ENCODE assay signal across 9 cellular contexts in genomic region chr18:58865009-58865345, GRCh38. TPM values are rescaled to one million over a fixed set of nuclear protein-coding genes. Genes with fewer than 3 reads are reported as not detected.
DNase-seq lines count a peak whose midpoint lies in the region; TF ChIP-seq lines count a peak whose summit lies in the region.
"Had no signal": no experiment of that assay in that cellular context is flagged by ENCODE, and none has a peak within 500 bp of the region (broad histone marks: within the 10 kb centered on the region; RNA-seq: fewer than 3 reads in every experiment).

No MANE protein-coding gene starts in this region.

- H3K9me3 ChIP-seq in CD8-positive, alpha-beta memory T cell (ENCODE audit: low read length) = no peaks in the 10 kb centered on the region
- no peaks in the 10 kb centered on the region for H3K9me3 ChIP-seq in SJSA1 (replicated peaks)
- no peaks in the 10 kb centered on the region for H3K9me3 ChIP-seq in prostate gland

- peaks cover 3 to 6% (median 5%) of the 10 kb centered on the region in 3 donors for H3K36me3 Mint-ChIP-seq in CD8-positive, alpha-beta memory T cell

- peaks cover 0 to 5% (median 4%) of the 10 kb centered on the region in 5 donors for H3K9me3 Mint-ChIP-seq in CD8-positive, alpha-beta memory T cell

- 7% methylated on average over 1 of the region's 1 CpG for WGBS in prostate gland

- H3K4me1 ChIP-seq in CD8-positive, alpha-beta memory T cell (ENCODE audit: insufficient read depth, low read length) = no peaks in the 10 kb centered on the region
- H3K4me1 ChIP-seq in SJSA1 (replicated peaks) = peaks cover 80% of the 10 kb centered on the region
- H3K4me1 ChIP-seq in prostate gland (replicated peaks) = peaks cover 12% of the 10 kb centered on the region

- peaks cover 26 to 74% of the 10 kb centered on the region in 2 donors for H3K27me3 Mint-ChIP-seq in CD8-positive, alpha-beta memory T cell

- peaks cover 4% of the 10 kb centered on the region for H3K27me3 ChIP-seq in CD8-positive, alpha-beta memory T cell (ENCODE audit: insufficient read depth, low read length, poor library complexity, severe bottlenecking)
- no peaks in the 10 kb centered on the region for H3K27me3 ChIP-seq in SJSA1 (replicated peaks)
- no peaks in the 10 kb centered on the region for H3K27me3 ChIP-seq in prostate gland (replicated peaks; ENCODE audit: insufficient read depth)

- POLR2A ChIA-PET in CD8-positive, alpha-beta memory T cell (lab: Charles Lee) = no interaction called here

- no peak for TF ChIP-seq CTCF in foreskin fibroblast (IDR thresholded peaks at IDR 0.05; ENCODE audit: low read depth, low read length)
- no peak for TF ChIP-seq CTCF in prostate gland (IDR thresholded peaks at IDR 0.05)

- H3K4me3 ChIP-seq in CD8-positive, alpha-beta memory T cell (ENCODE audit: low read length) = no peak overlapping the region
- H3K4me3 ChIP-seq in SJSA1 = peak overlapping the region; percentile 52
- peak overlapping the region; percentile 35 to 55 for H3K4me3 ChIP-seq in foreskin fibroblast (ENCODE audit: low read depth in 1 of 2, low read length in 2 of 2)
- peak overlapping the region; percentile 31 to 55 for H3K4me3 ChIP-seq in prostate gland

- no peak for TF ChIP-seq POLR2A in prostate gland (IDR thresholded peaks at IDR 0.05)

- CTCF ChIA-PET in CD8-positive, alpha-beta memory T cell (lab: Charles Lee) = no interaction called here

- H3K36me3 ChIP-seq in CD8-positive, alpha-beta memory T cell (ENCODE audit: insufficient read depth, low read length) = no peaks in the 10 kb centered on the region
- H3K36me3 ChIP-seq in SJSA1 (peaks cover 47% of the 10 kb centered on the region), prostate gland (no peaks in the 10 kb centered on the region)

- peak overlapping the region; percentile 29 for H3K27ac ChIP-seq in CD8-positive, alpha-beta memory T cell (ENCODE audit: low read depth, low read length)
- H3K27ac ChIP-seq in SJSA1 (peak overlapping the region; percentile 96), prostate gland (peak overlapping the region; percentile 98 to 100)

- peak overlapping the region in 7 of 8 donors; percentile 29 to 86 (median 62) for H3K27ac Mint-ChIP-seq in CD8-positive, alpha-beta memory T cell

- DNase-seq in CD8-positive, alpha-beta memory T cell = no peak
- DNase-seq in SJSA1 (ENCODE audit: low read depth in 1 of 2, low spot score in 2 of 2) (no peak), foreskin fibroblast (no peak), prostate gland (ENCODE audit: low spot score) (no peak), NCI-H2107 treated with DMSO at 0.1 percent for 48 hours (lab: John Stamatoyannopoulos, UW; ENCODE audit: unreplicated experiment) (no peak), GM03348 (ENCODE audit: low spot score) (no peak), posterior vena cava (ENCODE audit: low spot score) (no peak), T-helper 9 cell (no peak)
- DNase-seq: activated CD4-positive, alpha-beta T cell treated with anti-CD3 and anti-CD28 coated beads for 4 hours had no signal

- peaks cover 14 to 31% (median 16%) of the 10 kb centered on the region in 3 donors for H3K4me1 Mint-ChIP-seq in CD8-positive, alpha-beta memory T cell

- intact Hi-C loops in prostate gland (cut with DNase I) (loop anchor here (2.0 to 5.0 kb wide), 2 partner anchors 112 to 190 kb away; no protein-coding TSS in a partner anchor), posterior vena cava (cut with DNase I) (no loop called here)

- peak overlapping the region in 6 of 7 donors; percentile 53 to 76 (median 70) for H3K4me3 Mint-ChIP-seq in CD8-positive, alpha-beta memory T cell

RNA-seq across cellular contexts. Expression of gene ZNF532, which starts 0.3 kb away (rescaled TPM):
- total RNA-seq in CD8-positive, alpha-beta memory T cell = 1 to 10 TPM; 6.1 to 6.3 TPM
- 0.70 TPM for polyA plus RNA-seq in CD8-positive, alpha-beta memory T cell
- 31.1 and 52.6 TPM in 2 replicates for total RNA-seq in SJSA1 (2014; rRNA removed; shearing (Covaris generic))
- total RNA-seq in prostate gland (100 to 1,000 TPM; 231 to 299 TPM), posterior vena cava (10 to 100 TPM; 79.1 to 83.6 TPM)

Comparison
In these comparisons a context has a peak if more than half of its experiments do, and no peak if none do; other contexts are left out.
1. H3K27ac ChIP-seq: peak in every context shown above with its lines; median percentile 99 in prostate gland; 96 in SJSA1; 29 in CD8-positive, alpha-beta memory T cell.